8 cellular contexts compared by ENCODE assay signal in genomic region chr10:102627446-102628293, GRCh38. TPM values are rescaled to one million over a fixed set of nuclear protein-coding genes. Genes with fewer than 3 reads are reported as not detected.
DNase-seq lines count a peak whose midpoint lies in the region; ATAC-seq and TF ChIP-seq lines count a peak whose summit lies in the region.

No MANE protein-coding gene starts in this region.

- peak overlapping the region; percentile 92 for H3K18ac ChIP-seq in neuronal stem cell (ENCODE audit: low read length)

- H3K27ac Mint-ChIP-seq in immature natural killer cell = no peak overlapping the region

- no peak overlapping the region for H3K4me3 Mint-ChIP-seq in immature natural killer cell

- no peaks in the 10 kb centered on the region for H3K79me1 ChIP-seq in neuronal stem cell (ENCODE audit: low read depth, low read length)

- H2AK5ac ChIP-seq in neuronal stem cell (ENCODE audit: low read depth, low read length) = peak overlapping the region; percentile 91

- TF ChIP-seq CTCF in RWPE2 (IDR thresholded peaks at IDR 0.05; ENCODE audit: poor library complexity, severe bottlenecking) (no peak), GM10248 (IDR thresholded peaks at IDR 0.05; ENCODE audit: control extremely low read depth, extremely low read depth, low read depth, missing control alignments) (no peak)

- H3K23ac ChIP-seq in neuronal stem cell (ENCODE audit: low read depth, low read length, poor library complexity) = no peak overlapping the region

- H3K4me3 ChIP-seq in RWPE2 (ENCODE audit: severe bottlenecking) = no peak overlapping the region
- H3K4me3 ChIP-seq in neuronal stem cell (ENCODE audit: low read length in 2 of 2) = no peak overlapping the region

- CTCF ChIA-PET in GM10248 (lab: Yijun Ruan, JAX) = interaction anchor here (0.8 to 2.5 kb wide), 7 partner anchors 12 to 458 kb away, joined by 3 to 10 read pairs (median 4); partner anchors contain the start of gene TRIM8

- H3K27ac ChIP-seq in RWPE2 (ENCODE audit: poor library complexity, severe bottlenecking) = peak overlapping the region; percentile 97
- H3K27ac ChIP-seq in neuronal stem cell (replicated peaks; ENCODE audit: low read length) = peak overlapping the region; percentile 94

- peaks cover 0 to 1% (median 0%) of the 10 kb centered on the region in 3 donors for H3K27me3 Mint-ChIP-seq in immature natural killer cell (ENCODE audit: low read depth in 3 of 3)

- no peak overlapping the region for H4K8ac ChIP-seq in neuronal stem cell (ENCODE audit: low read depth, low read length)

- WGBS in neuronal stem cell (ENCODE audit: extremely low coverage in 2 of 2, insufficient read length in 2 of 2, insufficient replicate concordance in 1 of 2), 2 donors = no CpG with 5 or more reads among the region's 16 CpGs

- H4K91ac ChIP-seq in neuronal stem cell (ENCODE audit: low read depth, low read length, poor library complexity) = peak overlapping the region; percentile 90

- no peak overlapping the region for H3K4ac ChIP-seq in neuronal stem cell (ENCODE audit: low read length)

- peak overlapping the region; percentile 2 for H2BK15ac ChIP-seq in neuronal stem cell (ENCODE audit: low read length)

- peak overlapping the region; percentile 79 for H2BK12ac ChIP-seq in neuronal stem cell (ENCODE audit: low read length)

- DNase-seq in Ammon's horn (ENCODE audit: low spot score) (peak; percentile 73), RWPE2 (ENCODE audit: low spot score) (peak; percentile 32), fibroblast of peridontal ligament (ENCODE audit: extremely low read depth) (peak; percentile 71), neuronal stem cell (ENCODE audit: low spot score) (peak; percentile 75), RPMI8226 (no peak), GM10248 (ENCODE audit: extremely low spot score) (no peak), immature natural killer cell (no peak)
- DNase-seq in activated T-cell treated with anti-CD3 and anti-CD28 coated beads, Interleukin-2, amount 50 U/mL, for 48 hours = no peak

- peak; percentile 2; the same call in 1 of the 3 replicates for ATAC-seq in RWPE2 (ENCODE audit: low read depth)

- no peaks in the 10 kb centered on the region for H3K9me3 ChIP-seq in RWPE2 (ENCODE audit: severe bottlenecking)
- H3K9me3 ChIP-seq in neuronal stem cell (replicated peaks in 1 of 2; ENCODE audit: control insufficient read depth in 2 of 2, insufficient read depth in 1 of 2, low read depth in 1 of 2, low read length in 2 of 2) = no peaks in the 10 kb centered on the region

- no peaks in the 10 kb centered on the region for H3K9me3 Mint-ChIP-seq in immature natural killer cell

- POLR2A ChIA-PET in GM10248 (lab: Yijun Ruan, JAX) = interaction anchor here (0.6 kb wide), 1 partner anchor 89 kb away, joined by 6 read pairs; no protein-coding TSS in a partner anchor

- H2BK120ac ChIP-seq in neuronal stem cell (ENCODE audit: low read depth, low read length) = peak overlapping the region; percentile 4

- no peak overlapping the region for H3K14ac ChIP-seq in neuronal stem cell (ENCODE audit: low read length)

- no peak overlapping the region for H3K4me2 ChIP-seq in neuronal stem cell (ENCODE audit: insufficient read depth, low read length, poor library complexity, severe bottlenecking)

- H3K4me1 ChIP-seq in RWPE2 (ENCODE audit: insufficient read depth, poor library complexity, severe bottlenecking) = peaks cover 58% of the 10 kb centered on the region
- H3K4me1 ChIP-seq in neuronal stem cell (ENCODE audit: control insufficient read depth in 2 of 2, insufficient read depth in 1 of 2, low read depth in 1 of 2, low read length in 2 of 2) = peaks cover 57 to 64% of the 10 kb centered on the region in 2 donors

- peaks cover 5 to 18% (median 8%) of the 10 kb centered on the region in 3 donors for H3K36me3 Mint-ChIP-seq in immature natural killer cell

- H3K4me1 Mint-ChIP-seq in immature natural killer cell = no peaks in the 10 kb centered on the region

- H3K36me3 ChIP-seq in RWPE2 (ENCODE audit: low read depth) (peaks cover 5% of the 10 kb centered on the region; the same call in 1 of the 2 replicates), neuronal stem cell (replicated peaks in 1 of 2; ENCODE audit: control insufficient read depth in 2 of 2, insufficient read depth in 2 of 2, low read length in 2 of 2) (peaks cover 13 to 23% of the 10 kb centered on the region in 2 donors)

- H2BK5ac ChIP-seq in neuronal stem cell (ENCODE audit: low read length) = peak overlapping the region; percentile 58

- H3K9ac ChIP-seq in neuronal stem cell (ENCODE audit: low read depth, low read length, poor library complexity) = peak overlapping the region; percentile 71

- H3K27me3 ChIP-seq in RWPE2 (ENCODE audit: insufficient read depth, poor library complexity, severe bottlenecking) (no peaks in the 10 kb centered on the region), neuronal stem cell (ENCODE audit: control insufficient read depth in 3 of 3, insufficient read depth in 3 of 3, low read depth in 1 of 3, low read length in 3 of 3) (no peaks in the 10 kb centered on the region)

- no peak overlapping the region for H2AFZ ChIP-seq in neuronal stem cell (ENCODE audit: low read length)

RNA-seq across cellular contexts. Expression of gene TRIM8, which starts 16.6 kb away (rescaled TPM):
- 33.0 TPM for polyA plus RNA-seq in neuronal stem cell (2013, experiment 1 of 2)
- polyA plus RNA-seq in neuronal stem cell (2013, experiment 2 of 2) = 34.2 TPM
- polyA plus RNA-seq in immature natural killer cell = 10 to 100 TPM; 30.5 to 78.8 (median 39.2) TPM

Comparison
In these comparisons a context has a peak if more than half of its experiments do, and no peak if none do; other contexts are left out.
1. DNase-seq: peak in Ammon's horn (single experiment), RWPE2 (single experiment), fibroblast of peridontal ligament (single experiment) and neuronal stem cell (single experiment); none in RPMI8226 (single experiment), GM10248 (single experiment), activated T-cell treated with anti-CD3 and anti-CD28 coated beads, Interleukin-2, amount 50 U/mL, for 48 hours (0 of 2) and immature natural killer cell (0 of 3).